In the genomic region with DNA sequence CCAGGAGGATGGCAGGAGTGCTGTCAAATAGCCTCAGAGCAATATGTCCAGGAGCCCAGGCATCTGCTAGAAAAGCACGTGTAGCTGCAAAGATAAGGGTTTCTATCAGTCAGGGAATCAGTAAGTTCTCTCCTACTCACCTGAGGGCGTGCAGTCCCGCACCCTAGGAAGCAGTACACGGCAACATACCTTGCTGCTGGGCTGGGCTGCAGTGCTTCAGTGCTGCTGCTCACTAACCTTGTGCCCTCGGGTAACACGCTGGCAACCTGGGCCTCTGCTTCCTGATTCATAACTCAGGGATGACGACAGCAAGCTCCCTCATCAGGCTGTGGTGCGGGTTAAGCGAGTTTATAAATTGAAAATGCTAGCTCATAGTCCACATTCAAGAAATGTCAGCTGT, we compare ENCODE assay signal across 14 cellular contexts. TPM values are rescaled to one million over a fixed set of nuclear protein-coding genes. Genes with fewer than 3 reads are reported as not detected.
DNase-seq lines count a peak whose midpoint lies in the region; ATAC-seq and TF ChIP-seq lines count a peak whose summit lies in the region.
"Had no signal": no experiment of that assay in that cellular context is flagged by ENCODE, and none has a peak within 500 bp of the region (broad histone marks: within the 10 kb centered on the region; RNA-seq: fewer than 3 reads in every experiment).

No MANE protein-coding gene starts in this region.

- H3K36me3 Mint-ChIP-seq in T-cell, result no peaks in the 10 kb centered on the region

- H3K4me1 ChIP-seq in neuronal stem cell (ENCODE audit: control insufficient read depth in 2 of 2, insufficient read depth in 1 of 2, low read depth in 1 of 2, low read length in 2 of 2), result peaks cover 7 to 9% of the 10 kb centered on the region in 2 donors
- H3K4me1 ChIP-seq: HAP-1, upper lobe of left lung had no signal

- H4K91ac ChIP-seq in neuronal stem cell (ENCODE audit: low read depth, low read length, poor library complexity), result no peak overlapping the region

- no peak overlapping the region for H3K27ac Mint-ChIP-seq in T-cell
- H3K27ac Mint-ChIP-seq: activated B cell treated with CpG ODN at 0.5 μM for 24 hours had no signal

- H2BK5ac ChIP-seq in neuronal stem cell (ENCODE audit: low read length), result no peak overlapping the region

- no peaks in the 10 kb centered on the region for H3K9me3 Mint-ChIP-seq in T-cell
- H3K9me3 Mint-ChIP-seq: activated B cell treated with CpG ODN at 0.5 μM for 24 hours had no signal

- H3K27me3 Mint-ChIP-seq in T-cell, result peaks cover 24 to 43% of the 10 kb centered on the region in 2 donors

- TF ChIP-seq CTCF in epithelial cell of esophagus (IDR thresholded peaks at IDR 0.05; ENCODE audit: insufficient read depth, low read depth, low read length, missing control alignments) (no peak), WERI-Rb-1 (IDR thresholded peaks at IDR 0.05; ENCODE audit: low read depth, low read length) (no peak)

- H3K23ac ChIP-seq in neuronal stem cell (ENCODE audit: low read depth, low read length, poor library complexity), result no peak overlapping the region

- CTCF ChIA-PET in T-cell (lab: Charles Lee), result no interaction called here

- H3K4ac ChIP-seq in neuronal stem cell (ENCODE audit: low read length), result no peak overlapping the region

- H3K4me3 Mint-ChIP-seq in T-cell, result no peak overlapping the region
- H3K4me3 Mint-ChIP-seq: activated B cell treated with CpG ODN at 0.5 μM for 24 hours had no signal

- no peak overlapping the region for H3K9ac ChIP-seq in neuronal stem cell (ENCODE audit: low read depth, low read length, poor library complexity)

- H3K27ac ChIP-seq in neuronal stem cell (replicated peaks; ENCODE audit: low read length) (no peak overlapping the region), WERI-Rb-1 (no peak overlapping the region)
- H3K27ac ChIP-seq: upper lobe of left lung had no signal

- H3K9me3 ChIP-seq in neuronal stem cell (replicated peaks in 1 of 2; ENCODE audit: control insufficient read depth in 2 of 2, insufficient read depth in 1 of 2, low read depth in 1 of 2, low read length in 2 of 2), result no peaks in the 10 kb centered on the region
- no peaks in the 10 kb centered on the region for H3K9me3 ChIP-seq in WERI-Rb-1 (ENCODE audit: severe bottlenecking)
- H3K9me3 ChIP-seq: HAP-1, upper lobe of left lung had no signal

- no peak overlapping the region for H3K14ac ChIP-seq in neuronal stem cell (ENCODE audit: low read length)

- H2BK15ac ChIP-seq in neuronal stem cell (ENCODE audit: low read length), result no peak overlapping the region

- H3K4me2 ChIP-seq in neuronal stem cell (ENCODE audit: insufficient read depth, low read length, poor library complexity, severe bottlenecking), result no peak overlapping the region

- no peaks in the 10 kb centered on the region for H3K4me1 Mint-ChIP-seq in T-cell
- H3K4me1 Mint-ChIP-seq: activated B cell treated with CpG ODN at 0.5 μM for 24 hours had no signal

- no peaks in the 10 kb centered on the region for H3K79me1 ChIP-seq in neuronal stem cell (ENCODE audit: low read depth, low read length)

- H3K27me3 ChIP-seq in neuronal stem cell (ENCODE audit: control insufficient read depth in 3 of 3, insufficient read depth in 3 of 3, low read depth in 1 of 3, low read length in 3 of 3) (peaks cover 0 to 5% (median 0%) of the 10 kb centered on the region in 3 experiments), WERI-Rb-1 (ENCODE audit: insufficient read depth, low read depth, severe bottlenecking) (no peaks in the 10 kb centered on the region)
- H3K27me3 ChIP-seq: upper lobe of left lung had no signal

- POLR2A ChIA-PET in T-cell (lab: Charles Lee), result no interaction called here

- H2AK5ac ChIP-seq in neuronal stem cell (ENCODE audit: low read depth, low read length), result peak overlapping the region; percentile 14

- H4K8ac ChIP-seq in neuronal stem cell (ENCODE audit: low read depth, low read length), result no peak overlapping the region

- no peak overlapping the region for H2AFZ ChIP-seq in neuronal stem cell (ENCODE audit: low read length)

- H3K4me3 ChIP-seq in epithelial cell of esophagus (ENCODE audit: low read length), result no peak overlapping the region
- no peak overlapping the region for H3K4me3 ChIP-seq in neuronal stem cell (ENCODE audit: low read length in 2 of 2)
- H3K4me3 ChIP-seq in WERI-Rb-1 (ENCODE audit: low read depth, low read length), result no peak overlapping the region
- H3K4me3 ChIP-seq: HAP-1, upper lobe of left lung had no signal

- peak overlapping the region; percentile 15 for H3K18ac ChIP-seq in neuronal stem cell (ENCODE audit: low read length)

- no CpG with 5 or more reads among the region's 9 CpGs for WGBS in neuronal stem cell (ENCODE audit: extremely low coverage in 2 of 2, insufficient read length in 2 of 2, insufficient replicate concordance in 1 of 2), 2 donors

- H2BK12ac ChIP-seq in neuronal stem cell (ENCODE audit: low read length), result no peak overlapping the region

- no peak overlapping the region for H2BK120ac ChIP-seq in neuronal stem cell (ENCODE audit: low read depth, low read length)

- H3K36me3 ChIP-seq in neuronal stem cell (replicated peaks in 1 of 2; ENCODE audit: control insufficient read depth in 2 of 2, insufficient read depth in 2 of 2, low read length in 2 of 2), result no peaks in the 10 kb centered on the region
- H3K36me3 ChIP-seq in WERI-Rb-1, result no peaks in the 10 kb centered on the region
- H3K36me3 ChIP-seq: HAP-1, upper lobe of left lung had no signal

- ATAC-seq in T-cell (replicated peaks in 1 of 4), result no peak

- DNase-seq in ELR (ENCODE audit: low read depth) (peak; percentile 48), NCI-H460 (ENCODE audit: extremely low read depth, low read depth) (peak; percentile 23), epithelial cell of esophagus (ENCODE audit: low read depth) (peak; percentile 99), neuronal stem cell (ENCODE audit: low spot score) (no peak), T-cell (no peak), NCI-H526 treated with DMSO at 0.1 percent for 48 hours (lab: John Stamatoyannopoulos, UW) (no peak), WERI-Rb-1 (no peak)
- DNase-seq: activated B cell treated with CpG ODN at 0.5 μM for 24 hours; activated naive CD4-positive, alpha-beta T cell; DND-41; effector CD4-positive, alpha-beta T cell; NCI-H1048 had no signal

RNA-seq across cellular contexts. Expression of a gene that starts 29.5 kb away (rescaled TPM):
- 29.4 and 30.9 TPM in 2 replicates for total RNA-seq in NCI-H460 (2014; rRNA removed; shearing (Covaris generic))
- 13.1 and 13.5 TPM in 2 replicates for polyA plus RNA-seq in NCI-H460 (2014; cell fraction: nucleus; rRNA removed)
- 44.5 TPM for polyA plus RNA-seq in neuronal stem cell (2013, experiment 1 of 2)
- polyA plus RNA-seq in neuronal stem cell (2013, experiment 2 of 2), result 46.5 TPM
- total RNA-seq in T-cell, result 10 to 100 TPM; 62.5 to 75.2 (median 62.8) TPM

Comparison
In these comparisons a context has a peak if more than half of its experiments do, and no peak if none do; other contexts are left out.
1. DNase-seq: peak in ELR (single experiment), NCI-H460 (single experiment) and epithelial cell of esophagus (single experiment); none in neuronal stem cell (single experiment), T-cell (0 of 34), NCI-H526 treated with DMSO at 0.1 percent for 48 hours (single experiment) and WERI-Rb-1 (single experiment).